8 cellular contexts compared by ENCODE assay signal in genomic region chr18:37578886-37579513, GRCh38. TPM values are rescaled to one million over a fixed set of nuclear protein-coding genes. Genes with fewer than 3 reads are reported as not detected.
DNase-seq lines count a peak whose midpoint lies in the region; ATAC-seq and TF ChIP-seq lines count a peak whose summit lies in the region.

No MANE protein-coding gene starts in this region.

- no peak for TF ChIP-seq POLR2A in GM18505 (IDR thresholded peaks at IDR 0.05; ENCODE audit: borderline replicate concordance, extremely low read depth, insufficient read depth, insufficient read length)

- H3K36me3 ChIP-seq in adipocyte (ENCODE audit: control insufficient read depth, insufficient read depth, low read length, severe bottlenecking): no peaks in the 10 kb centered on the region

- peaks cover 12% of the 10 kb centered on the region for H3K27me3 ChIP-seq in adipocyte (replicated peaks; ENCODE audit: control insufficient read depth, insufficient read depth, low read length)

- no peak overlapping the region for H3K4me3 ChIP-seq in adipocyte (ENCODE audit: low read length)

- peak; percentile 77 for ATAC-seq in GM18505 (IDR thresholded peaks at IDR 0.05; ENCODE audit: unreplicated experiment)
- no peak for ATAC-seq in HG03196 (IDR thresholded peaks at IDR 0.05; ENCODE audit: unreplicated experiment)
- no peak for ATAC-seq in GM19463 (IDR thresholded peaks at IDR 0.05; ENCODE audit: unreplicated experiment)

- no peaks in the 10 kb centered on the region for H3K9me3 ChIP-seq in adipocyte (ENCODE audit: control insufficient read depth, low read length)

- peak overlapping the region; percentile 3 for H3K9ac ChIP-seq in adipocyte (ENCODE audit: low read length)

- DNase-seq in AG08395 (ENCODE audit: low spot score) (peak; percentile 29), HuH-7 (ENCODE audit: low spot score) (peak; percentile 13), adipocyte (ENCODE audit: low read depth) (peak; percentile 46), lung microvascular endothelial cell (ENCODE audit: low read depth in 2 of 2) (peak; percentile 31 to 48)
- DNase-seq in activated naive CD4-positive, alpha-beta T cell treated with anti-CD3 and anti-CD28 coated beads, Interleukin-2, amount 50 U/mL, for 16 hours: no peak

- peaks cover 17% of the 10 kb centered on the region for H3K4me1 ChIP-seq in adipocyte (ENCODE audit: control insufficient read depth, insufficient read depth, low read length)

RNA-seq across cellular contexts. Expression of gene CELF4, which starts 13.4 kb away (rescaled TPM):
- total RNA-seq in lung microvascular endothelial cell: not detected in 2 replicates
